Comparison of ENCODE assay signal across 20 cellular contexts in the genomic region with DNA sequence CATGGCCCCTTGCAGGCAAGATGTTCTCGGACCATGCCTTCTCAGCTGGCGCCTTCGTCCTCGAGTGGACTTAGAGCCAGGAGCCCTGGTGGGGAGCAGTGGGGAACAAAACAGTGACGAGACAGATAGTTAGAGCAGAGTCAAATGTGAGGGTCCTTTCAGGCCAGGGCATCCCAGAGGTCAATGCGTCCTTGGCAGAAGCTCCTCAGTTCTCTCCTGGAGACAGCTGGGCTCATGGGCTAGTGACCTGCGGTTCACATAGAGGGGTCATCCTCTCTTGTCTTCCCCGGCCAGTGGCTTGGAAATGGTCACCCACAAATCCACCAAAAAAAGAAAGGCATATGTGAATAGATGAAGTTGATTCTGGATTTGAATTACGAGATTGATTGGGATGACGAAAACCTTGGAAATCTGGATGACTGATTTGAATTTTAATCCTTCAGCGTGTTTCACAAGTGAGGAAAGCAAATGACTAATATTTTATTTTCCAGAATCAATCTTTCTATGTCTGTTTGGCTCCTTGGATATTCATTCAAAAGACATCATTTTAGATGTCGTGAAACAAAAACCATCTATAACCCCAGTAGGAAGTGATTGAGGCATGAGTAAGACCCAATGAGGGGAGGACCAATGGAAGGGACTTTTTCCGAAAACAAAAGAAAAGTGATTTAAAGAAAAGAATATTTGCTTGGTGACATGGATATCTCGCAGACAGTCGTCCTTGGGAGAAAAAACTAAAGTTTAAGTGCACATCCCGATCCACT.
A peak's percentile ranks its signal among the peaks of the same experiment; 100 is the strongest.
DNase-seq lines count a peak whose midpoint lies in the region; ATAC-seq and TF ChIP-seq lines count a peak whose summit lies in the region.
"Had no signal": no experiment of that assay in that cellular context is flagged by ENCODE, and none has a peak within 500 bp of the region (broad histone marks: within the 10 kb centered on the region; RNA-seq: fewer than 3 reads in every experiment).

No MANE protein-coding gene starts in this region.

- H3K4me1 Mint-ChIP-seq in activated CD8-positive, alpha-beta T cell treated with anti-CD3 and anti-CD28 coated beads for 36 hours (ENCODE audit: low read depth) = no peaks in the 10 kb centered on the region
- H3K4me1 Mint-ChIP-seq: activated CD8-positive, alpha-beta memory T cell treated with anti-CD3 and anti-CD28 coated beads, Interleukin-2, amount 10 ng/mL, durations not matched to agents 7 days and 5 days; IgD-negative memory B cell had no signal

- intact Hi-C loops in esophagus squamous epithelium (cut with DNase I) = no loop called here
- intact Hi-C loops in activated CD8-positive, alpha-beta T cell treated with anti-CD3 and anti-CD28 coated beads for 36 hours (cut with micrococcal nuclease) = no loop called here

- POLR2A ChIA-PET in activated CD8-positive, alpha-beta T cell treated with anti-CD3 and anti-CD28 coated beads for 36 hours (lab: Charles Lee) = no interaction called here

- H3K36me3 Mint-ChIP-seq in activated CD8-positive, alpha-beta T cell treated with anti-CD3 and anti-CD28 coated beads for 36 hours (ENCODE audit: low read depth) = no peaks in the 10 kb centered on the region
- H3K36me3 Mint-ChIP-seq: activated CD8-positive, alpha-beta memory T cell treated with anti-CD3 and anti-CD28 coated beads, Interleukin-2, amount 10 ng/mL, durations not matched to agents 7 days and 5 days; activated naive CD4-positive, alpha-beta T cell treated with anti-CD3 and anti-CD28 coated beads, Interleukin-2, amount 50 U/mL, for 72 hours; IgD-negative memory B cell had no signal

- no peak overlapping the region for H3K27ac Mint-ChIP-seq in activated CD8-positive, alpha-beta T cell treated with anti-CD3 and anti-CD28 coated beads for 36 hours
- H3K27ac Mint-ChIP-seq: activated CD8-positive, alpha-beta memory T cell treated with anti-CD3 and anti-CD28 coated beads, Interleukin-2, amount 10 ng/mL, durations not matched to agents 7 days and 5 days; dendritic cell treated with granulocyte-macrophage colony-stimulating factor and Interleukin-4, amounts not matched to agents 40 ng/mL and 50 ng/mL, for 4 days; IgD-negative memory B cell had no signal

- CTCF ChIA-PET in activated CD8-positive, alpha-beta T cell treated with anti-CD3 and anti-CD28 coated beads for 36 hours (lab: Charles Lee) = no interaction called here

- no peak overlapping the region for H3K4me3 Mint-ChIP-seq in activated CD8-positive, alpha-beta T cell treated with anti-CD3 and anti-CD28 coated beads for 36 hours
- H3K4me3 Mint-ChIP-seq: activated CD8-positive, alpha-beta memory T cell treated with anti-CD3 and anti-CD28 coated beads, Interleukin-2, amount 10 ng/mL, durations not matched to agents 7 days and 5 days; dendritic cell treated with granulocyte-macrophage colony-stimulating factor and Interleukin-4, amounts not matched to agents 40 ng/mL and 50 ng/mL, for 4 days; IgD-negative memory B cell; stimulated activated naive CD8-positive, alpha-beta T cell treated with anti-CD3 and anti-CD28 coated beads, Interleukin-15, amount 100 ng/mL, for 72 hours had no signal

- no peaks in the 10 kb centered on the region for H3K9me3 Mint-ChIP-seq in activated CD8-positive, alpha-beta T cell treated with anti-CD3 and anti-CD28 coated beads for 36 hours
- H3K9me3 Mint-ChIP-seq: activated naive CD4-positive, alpha-beta T cell treated with anti-CD3 and anti-CD28 coated beads, Interleukin-2, amount 50 U/mL, for 72 hours; dendritic cell treated with granulocyte-macrophage colony-stimulating factor and Interleukin-4, amounts not matched to agents 40 ng/mL and 50 ng/mL, for 4 days; stimulated activated naive CD8-positive, alpha-beta T cell treated with anti-CD3 and anti-CD28 coated beads, Interleukin-15, amount 100 ng/mL, for 72 hours had no signal

- peaks cover 4% of the 10 kb centered on the region for H3K27me3 Mint-ChIP-seq in activated CD8-positive, alpha-beta T cell treated with anti-CD3 and anti-CD28 coated beads for 36 hours

- TF ChIP-seq POLR2A in Peyer's patch (IDR thresholded peaks at IDR 0.05) = no peak
- TF ChIP-seq POLR2A in esophagus squamous epithelium (IDR thresholded peaks at IDR 0.05) = no peak

- peaks cover 0 to 8% (median 0%) of the 10 kb centered on the region in 4 donors for H3K4me1 ChIP-seq in Peyer's patch
- peaks cover 0 to 38% (median 7%) of the 10 kb centered on the region in 3 donors for H3K4me1 ChIP-seq in esophagus squamous epithelium
- H3K4me1 ChIP-seq: parathyroid adenoma had no signal

- WGBS in esophagus squamous epithelium, 2 donors = 48 to 58% methylated on average over 11 to 16 of the region's 16 CpGs

- no peaks in the 10 kb centered on the region for H3K27me3 ChIP-seq in Peyer's patch
- H3K27me3 ChIP-seq in esophagus squamous epithelium = peaks cover 0 to 5% (median 0%) of the 10 kb centered on the region in 4 donors

- TF ChIP-seq CTCF in Peyer's patch (IDR thresholded peaks at IDR 0.05) (no peak), esophagus squamous epithelium (IDR thresholded peaks at IDR 0.05) (no peak)
- TF ChIP-seq CTCF in activated CD8-positive, alpha-beta T cell treated with anti-CD3 and anti-CD28 coated beads for 36 hours (IDR thresholded peaks at IDR 0.05) = no peak

- H3K9me3 ChIP-seq in Peyer's patch (no peaks in the 10 kb centered on the region), esophagus squamous epithelium (no peaks in the 10 kb centered on the region)

- H3K36me3 ChIP-seq in Peyer's patch = no peaks in the 10 kb centered on the region
- H3K36me3 ChIP-seq in esophagus squamous epithelium = no peaks in the 10 kb centered on the region

- ATAC-seq in activated CD8-positive, alpha-beta T cell treated with anti-CD3 and anti-CD28 coated beads for 36 hours = no peak
- ATAC-seq: activated CD8-positive, alpha-beta memory T cell treated with anti-CD3 and anti-CD28 coated beads, Interleukin-2, amount 10 ng/mL, durations not matched to agents 7 days and 5 days; activated naive CD4-positive, alpha-beta T cell treated with anti-CD3 and anti-CD28 coated beads, Interleukin-2, amount 50 U/mL, for 72 hours; stimulated activated naive CD8-positive, alpha-beta T cell treated with anti-CD3 and anti-CD28 coated beads, Interleukin-15, amount 100 ng/mL, for 72 hours had no signal

- H3K4me3 ChIP-seq in Peyer's patch (no peak overlapping the region), esophagus squamous epithelium (no peak overlapping the region), skeletal muscle cell (ENCODE audit: low read depth, low read length) (peak overlapping the region; percentile 21)

- DNase-seq in ELR (ENCODE audit: low read depth) = peak; percentile 95
- DNase-seq in Peyer's patch = no peak
- no peak for DNase-seq in esophagus squamous epithelium (lab: John Stamatoyannopoulos, UW)
- no peak for DNase-seq in skeletal muscle cell (ENCODE audit: low read depth)
- DNase-seq in DMS79 treated with DMSO at 0.1 percent for 48 hours (lab: John Stamatoyannopoulos, UW) = no peak
- DNase-seq in medulla oblongata (ENCODE audit: extremely low spot score) = no peak
- DNase-seq in stimulated activated naive CD4-positive, alpha-beta T cell (lab: John Stamatoyannopoulos, UW) = no peak
- DNase-seq in activated CD8-positive, alpha-beta T cell treated with anti-CD3 and anti-CD28 coated beads for 36 hours = no peak
- DNase-seq: activated CD8-positive, alpha-beta memory T cell treated with anti-CD3 and anti-CD28 coated beads, Interleukin-2, amount 10 ng/mL, durations not matched to agents 7 days and 5 days; GF-D8; glutamatergic neuron; NCI-H146; NCI-H524 treated with DMSO at 0.1 percent for 48 hours; SHP77; stimulated activated CD4-positive, alpha-beta T cell treated with anti-CD3 and anti-CD28 coated beads, Interleukin-4, amount 100 ng/mL, for 4 hours; stimulated activated naive CD8-positive, alpha-beta T cell treated with anti-CD3 and anti-CD28 coated beads, Interleukin-15, amount 100 ng/mL, for 72 hours had no signal

- H3K27ac ChIP-seq in Peyer's patch (peak overlapping the region in 3 of 4 donors; percentile 31 to 67 (median 46)), esophagus squamous epithelium (peak overlapping the region; percentile 4 to 88 (median 72))
- H3K27ac ChIP-seq: parathyroid adenoma had no signal
